In the genomic region with DNA sequence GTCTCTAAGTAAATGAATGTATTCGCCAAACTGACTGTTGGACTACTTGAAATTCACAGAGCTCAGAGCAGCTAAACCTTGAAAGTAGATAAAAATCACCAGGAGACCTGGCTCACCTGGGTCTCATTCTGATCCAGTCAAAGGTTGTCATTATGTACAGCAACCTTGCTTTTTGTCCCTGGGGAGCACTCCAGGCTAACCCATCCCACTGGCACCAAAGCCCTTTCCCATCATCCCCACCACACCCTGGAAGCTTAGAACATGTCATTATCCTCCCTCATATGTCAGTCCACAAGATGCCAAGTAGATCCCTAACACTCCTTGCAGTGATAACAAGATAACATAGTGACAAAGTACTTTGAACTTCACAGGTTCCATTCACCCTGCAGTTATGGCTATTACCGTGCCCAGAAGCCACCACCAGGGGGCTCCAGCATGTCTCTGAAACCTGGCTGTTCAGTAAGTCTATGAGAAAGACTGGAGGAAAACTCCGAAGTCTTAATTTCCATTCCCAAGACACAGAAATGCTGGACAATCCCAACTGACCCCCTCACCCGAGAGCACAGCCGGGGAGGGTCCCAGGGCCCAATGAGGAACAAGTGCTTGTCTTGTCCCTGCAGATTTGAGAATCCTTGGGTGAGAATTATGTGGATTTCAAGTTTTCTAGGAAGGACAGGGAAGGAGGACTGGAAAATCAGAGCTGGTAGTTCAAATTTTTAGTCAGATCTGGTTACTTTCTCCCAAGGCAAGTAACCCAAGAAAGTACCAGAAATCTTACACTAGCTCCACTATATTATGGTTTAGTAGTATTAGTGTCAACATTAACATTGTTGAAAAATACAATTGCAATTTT, we compare ENCODE assay signal across 8 cellular contexts. TPM values are rescaled to one million over a fixed set of nuclear protein-coding genes. Genes with fewer than 3 reads are reported as not detected.
DNase-seq lines count a peak whose midpoint lies in the region; ATAC-seq, FAIRE-seq and TF ChIP-seq lines count a peak whose summit lies in the region.

No MANE protein-coding gene starts in this region.

- 20% methylated on average over 5 of the region's 5 CpGs for WGBS in pancreas, 2 donors

- no peak overlapping the region for H3K4me3 Mint-ChIP-seq in type B pancreatic cell

- H3K27ac ChIP-seq in pancreas = no peak overlapping the region

- no peaks in the 10 kb centered on the region for H3K36me3 ChIP-seq in pancreas

- intact Hi-C loops in pancreas (cut with DNase I) = loop anchor here in 1 of 3 donors (10.0 kb wide), 1 partner anchor 246 kb away; no protein-coding TSS in a partner anchor

- H3K36me3 Mint-ChIP-seq in type B pancreatic cell = no peaks in the 10 kb centered on the region

- no peak overlapping the region for H3K4me3 ChIP-seq in fibroblast of villous mesenchyme (ENCODE audit: low read depth, low read length)
- no peak overlapping the region for H3K4me3 ChIP-seq in pancreas

- no peak overlapping the region for H3K27ac Mint-ChIP-seq in type B pancreatic cell

- H3K9me3 ChIP-seq in pancreas = no peaks in the 10 kb centered on the region

- no peaks in the 10 kb centered on the region for H3K27me3 ChIP-seq in pancreas

- peaks cover 22% of the 10 kb centered on the region for H3K27me3 Mint-ChIP-seq in type B pancreatic cell

- no peaks in the 10 kb centered on the region for H3K4me1 Mint-ChIP-seq in type B pancreatic cell (ENCODE audit: unreplicated experiment)

- TF ChIP-seq CTCF in GM10266 (IDR thresholded peaks at IDR 0.05; ENCODE audit: control insufficient read depth, insufficient read depth, low read depth, missing control alignments) (peak; percentile 89), fibroblast of villous mesenchyme (IDR thresholded peaks at IDR 0.05; ENCODE audit: insufficient read depth, low read depth, low read length) (peak; percentile 96), pancreas (IDR thresholded peaks at IDR 0.05) (peak; percentile 56 to 92 (median 86)), type B pancreatic cell (conservative IDR thresholded peaks at IDR 0.05) (peak; percentile 84)

- H3K9me3 Mint-ChIP-seq in type B pancreatic cell = no peaks in the 10 kb centered on the region

- no peaks in the 10 kb centered on the region for H3K4me1 ChIP-seq in pancreas

- DNase-seq in GM10266 (ENCODE audit: extremely low spot score) (peak; percentile 75), RPMI8226 (peak; percentile 72), fibroblast of villous mesenchyme (ENCODE audit: low read depth) (peak; percentile 81), pancreas (peak; percentile 33 to 88 (median 84)), type B pancreatic cell (ENCODE audit: extremely low spot score, unreplicated experiment) (no peak)
- peak; percentile 58 to 59 for DNase-seq in activated T-helper 1 cell treated with anti-CD3 and anti-CD28 coated beads, Interleukin-2, amount 50 U/mL, for 16 hours (ENCODE audit: low read depth in 1 of 2, low spot score in 1 of 2)

- no peak for FAIRE-seq in pancreas (lab: Jason Lieb, UNC)

- ATAC-seq in HG03095 (IDR thresholded peaks at IDR 0.05; ENCODE audit: unreplicated experiment) (peak; percentile 59), pancreas (peak; percentile 82 to 100 (median 98)), GM21515 (IDR thresholded peaks at IDR 0.05; ENCODE audit: unreplicated experiment) (no peak)

RNA-seq across cellular contexts. Expression of gene USP47, which starts 43.0 kb away (rescaled TPM):
- total RNA-seq in fibroblast of villous mesenchyme = 93.4 and 116 TPM in 2 replicates
- 10 to 100 TPM; 20.1 to 32.3 (median 21.3) TPM for total RNA-seq in pancreas
- polyA plus RNA-seq in pancreas = 10 to 100 TPM; 16.2 to 23.9 TPM
- 46.3 and 54.4 TPM in 2 replicates for total RNA-seq in type B pancreatic cell (ENCODE audit: low replicate concordance)
